Comparison of ENCODE assay signal across 8 cellular contexts in the genomic region with DNA sequence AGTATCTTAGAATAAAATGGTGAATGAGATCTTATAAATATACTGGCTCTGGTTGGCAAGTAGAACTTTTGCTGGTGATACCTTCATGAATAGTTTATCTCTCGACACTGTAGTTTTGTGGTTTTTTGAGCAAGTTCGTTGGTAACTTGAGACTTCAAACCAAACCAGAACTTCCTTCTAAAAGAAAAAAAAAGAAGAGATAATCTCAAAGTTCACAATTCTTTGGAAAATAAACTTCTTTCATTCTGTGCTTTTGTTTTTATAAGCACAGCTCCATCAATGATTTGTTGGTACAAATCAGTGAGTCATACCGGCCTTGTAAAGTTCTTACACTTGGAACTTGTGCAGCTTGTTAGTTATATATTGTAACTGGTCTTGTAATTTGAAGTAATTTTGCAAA. TPM values are rescaled to one million over a fixed set of nuclear protein-coding genes. Genes with fewer than 3 reads are reported as not detected.
DNase-seq lines count a peak whose midpoint lies in the region; ATAC-seq lines count a peak whose summit lies in the region.

No MANE protein-coding gene starts in this region.

- H3K9me3 Mint-ChIP-seq in activated CD4-positive, alpha-beta T cell treated with anti-CD3 and anti-CD28 coated beads, Interleukin-2, amount 10 ng/mL, durations not matched to agents 24 days and 14 days, result peaks cover 4% of the 10 kb centered on the region
- H3K9me3 Mint-ChIP-seq in T-helper 2 cell treated with Interferon-gamma antibody and Interleukin-4, amounts not matched to agents 5 μg/mL and 100 μg/mL, for 36 hours, result no peaks in the 10 kb centered on the region
- no peaks in the 10 kb centered on the region for H3K9me3 Mint-ChIP-seq in stimulated activated naive B cell treated with anti-CD40 and anti-IgM and Interleukin-4, amounts not matched to agents 10 μg/mL and 1 μg/mL and 100 μg/mL, for 72 hours

- H3K4me1 Mint-ChIP-seq in activated CD4-positive, alpha-beta T cell treated with anti-CD3 and anti-CD28 coated beads, Interleukin-2, amount 10 ng/mL, durations not matched to agents 24 days and 14 days, result peaks cover 54% of the 10 kb centered on the region
- H3K4me1 Mint-ChIP-seq in T-helper 2 cell treated with Interferon-gamma antibody and Interleukin-4, amounts not matched to agents 5 μg/mL and 100 μg/mL, for 36 hours (ENCODE audit: low read depth), result peaks cover 62% of the 10 kb centered on the region
- H3K4me1 Mint-ChIP-seq in stimulated activated naive B cell treated with anti-CD40 and anti-IgM and Interleukin-4, amounts not matched to agents 10 μg/mL and 1 μg/mL and 100 μg/mL, for 72 hours, result peaks cover 33 to 56% of the 10 kb centered on the region in 2 donors

- peak; percentile 70 for DNase-seq in activated CD4-positive, alpha-beta T cell treated with anti-CD3 and anti-CD28 coated beads, Interleukin-2, amount 10 ng/mL, durations not matched to agents 24 days and 14 days
- no peak for DNase-seq in activated CD4-positive, alpha-beta T cell treated with anti-CD3 and anti-CD28 coated beads, Interleukin-2, amount 50 U/mL, for 4 hours
- DNase-seq in T-helper 2 cell treated with Interferon-gamma antibody and Interleukin-4, amounts not matched to agents 5 μg/mL and 100 μg/mL, for 36 hours (ENCODE audit: low spot score), result no peak
- peak; percentile 80 for DNase-seq in fibroblast of peridontal ligament (ENCODE audit: extremely low read depth)
- DNase-seq in stimulated activated naive B cell treated with anti-CD40 and anti-IgM and Interleukin-4, amounts not matched to agents 10 μg/mL and 1 μg/mL and 100 μg/mL, for 72 hours, result no peak

- H3K4me3 Mint-ChIP-seq in activated CD4-positive, alpha-beta T cell treated with anti-CD3 and anti-CD28 coated beads, Interleukin-2, amount 10 ng/mL, durations not matched to agents 24 days and 14 days, result peak overlapping the region; percentile 98
- H3K4me3 Mint-ChIP-seq in T-helper 2 cell treated with Interferon-gamma antibody and Interleukin-4, amounts not matched to agents 5 μg/mL and 100 μg/mL, for 36 hours, result peak overlapping the region; percentile 95
- H3K4me3 Mint-ChIP-seq in stimulated activated naive B cell treated with anti-CD40 and anti-IgM and Interleukin-4, amounts not matched to agents 10 μg/mL and 1 μg/mL and 100 μg/mL, for 72 hours, result peak overlapping the region; percentile 98 to 99

- H3K27ac Mint-ChIP-seq in activated CD4-positive, alpha-beta T cell treated with anti-CD3 and anti-CD28 coated beads, Interleukin-2, amount 10 ng/mL, durations not matched to agents 24 days and 14 days, result peak overlapping the region; percentile 99
- peak overlapping the region; percentile 98 for H3K27ac Mint-ChIP-seq in T-helper 2 cell treated with Interferon-gamma antibody and Interleukin-4, amounts not matched to agents 5 μg/mL and 100 μg/mL, for 36 hours
- no peak overlapping the region for H3K27ac Mint-ChIP-seq in stimulated activated naive B cell treated with anti-CD40 and anti-IgM and Interleukin-4, amounts not matched to agents 10 μg/mL and 1 μg/mL and 100 μg/mL, for 72 hours

- intact Hi-C loops in activated CD4-positive, alpha-beta T cell treated with anti-CD3 and anti-CD28 coated beads, Interleukin-2, amount 10 ng/mL, durations not matched to agents 24 days and 14 days (cut with micrococcal nuclease), result loop anchor here (1.0 to 10.0 kb wide), 6 partner anchors 9 to 977 kb away; a partner anchor contains a TSS

- ATAC-seq in stimulated activated naive B cell treated with anti-CD40 and anti-IgM and Interleukin-4, amounts not matched to agents 10 μg/mL and 1 μg/mL and 100 μg/mL, for 72 hours (replicated peaks), result no peak
- no peak for ATAC-seq in HG03571 (IDR thresholded peaks at IDR 0.05; ENCODE audit: unreplicated experiment)
- no peak for ATAC-seq in GM21825 (IDR thresholded peaks at IDR 0.05; ENCODE audit: unreplicated experiment)
- no peak for ATAC-seq in GM21529 (IDR thresholded peaks at IDR 0.05; ENCODE audit: unreplicated experiment)

- peaks cover 29% of the 10 kb centered on the region for H3K36me3 Mint-ChIP-seq in activated CD4-positive, alpha-beta T cell treated with anti-CD3 and anti-CD28 coated beads, Interleukin-2, amount 10 ng/mL, durations not matched to agents 24 days and 14 days (ENCODE audit: low read depth)
- peaks cover 29% of the 10 kb centered on the region for H3K36me3 Mint-ChIP-seq in T-helper 2 cell treated with Interferon-gamma antibody and Interleukin-4, amounts not matched to agents 5 μg/mL and 100 μg/mL, for 36 hours (ENCODE audit: low read depth)
- H3K36me3 Mint-ChIP-seq in stimulated activated naive B cell treated with anti-CD40 and anti-IgM and Interleukin-4, amounts not matched to agents 10 μg/mL and 1 μg/mL and 100 μg/mL, for 72 hours, result peaks cover 8% of the 10 kb centered on the region in 2 donors

- H3K27me3 Mint-ChIP-seq in activated CD4-positive, alpha-beta T cell treated with anti-CD3 and anti-CD28 coated beads, Interleukin-2, amount 10 ng/mL, durations not matched to agents 24 days and 14 days, result no peaks in the 10 kb centered on the region
- H3K27me3 Mint-ChIP-seq in T-helper 2 cell treated with Interferon-gamma antibody and Interleukin-4, amounts not matched to agents 5 μg/mL and 100 μg/mL, for 36 hours (ENCODE audit: low read depth), result no peaks in the 10 kb centered on the region
- no peaks in the 10 kb centered on the region for H3K27me3 Mint-ChIP-seq in stimulated activated naive B cell treated with anti-CD40 and anti-IgM and Interleukin-4, amounts not matched to agents 10 μg/mL and 1 μg/mL and 100 μg/mL, for 72 hours

RNA-seq across cellular contexts. Expression of a gene that starts 2.3 kb away (rescaled TPM):
- 81.3 and 85.9 TPM in 2 replicates for total RNA-seq in activated CD4-positive, alpha-beta T cell treated with anti-CD3 and anti-CD28 coated beads, Interleukin-2, amount 10 ng/mL, durations not matched to agents 24 days and 14 days

RNA-seq across cellular contexts. Expression of a gene that starts 26.3 kb away (rescaled TPM):
- total RNA-seq in activated CD4-positive, alpha-beta T cell treated with anti-CD3 and anti-CD28 coated beads, Interleukin-2, amount 10 ng/mL, durations not matched to agents 24 days and 14 days, result 21.5 and 22.5 TPM in 2 replicates

RNA-seq across cellular contexts. Expression of a gene that starts 26.9 kb away (rescaled TPM):
- total RNA-seq in activated CD4-positive, alpha-beta T cell treated with anti-CD3 and anti-CD28 coated beads, Interleukin-2, amount 10 ng/mL, durations not matched to agents 24 days and 14 days, result 41.7 and 42.3 TPM in 2 replicates

RNA-seq across cellular contexts. Expression of a gene that starts 44.1 kb away (rescaled TPM):
- 0.40 and 1.0 TPM in 2 replicates for total RNA-seq in activated CD4-positive, alpha-beta T cell treated with anti-CD3 and anti-CD28 coated beads, Interleukin-2, amount 10 ng/mL, durations not matched to agents 24 days and 14 days

RNA-seq across cellular contexts. Expression of a gene that starts 47.8 kb away (rescaled TPM):
- 0.09 TPM in 1 of 2 replicates, not detected in the other for total RNA-seq in activated CD4-positive, alpha-beta T cell treated with anti-CD3 and anti-CD28 coated beads, Interleukin-2, amount 10 ng/mL, durations not matched to agents 24 days and 14 days

Comparison
In these comparisons a context has a peak if more than half of its experiments do, and no peak if none do; other contexts are left out.
1. DNase-seq: peak in activated CD4-positive, alpha-beta T cell treated with anti-CD3 and anti-CD28 coated beads, Interleukin-2, amount 10 ng/mL, durations not matched to agents 24 days and 14 days (single experiment) and fibroblast of peridontal ligament (single experiment); none in activated CD4-positive, alpha-beta T cell treated with anti-CD3 and anti-CD28 coated beads, Interleukin-2, amount 50 U/mL, for 4 hours (0 of 2), T-helper 2 cell treated with Interferon-gamma antibody and Interleukin-4, amounts not matched to agents 5 μg/mL and 100 μg/mL, for 36 hours (single experiment) and stimulated activated naive B cell treated with anti-CD40 and anti-IgM and Interleukin-4, amounts not matched to agents 10 μg/mL and 1 μg/mL and 100 μg/mL, for 72 hours (single experiment).
2. Peak in every context shown above with its lines, with median percentiles within 50 percentile points of each other: H3K4me3 Mint-ChIP-seq.